In the genomic region with DNA sequence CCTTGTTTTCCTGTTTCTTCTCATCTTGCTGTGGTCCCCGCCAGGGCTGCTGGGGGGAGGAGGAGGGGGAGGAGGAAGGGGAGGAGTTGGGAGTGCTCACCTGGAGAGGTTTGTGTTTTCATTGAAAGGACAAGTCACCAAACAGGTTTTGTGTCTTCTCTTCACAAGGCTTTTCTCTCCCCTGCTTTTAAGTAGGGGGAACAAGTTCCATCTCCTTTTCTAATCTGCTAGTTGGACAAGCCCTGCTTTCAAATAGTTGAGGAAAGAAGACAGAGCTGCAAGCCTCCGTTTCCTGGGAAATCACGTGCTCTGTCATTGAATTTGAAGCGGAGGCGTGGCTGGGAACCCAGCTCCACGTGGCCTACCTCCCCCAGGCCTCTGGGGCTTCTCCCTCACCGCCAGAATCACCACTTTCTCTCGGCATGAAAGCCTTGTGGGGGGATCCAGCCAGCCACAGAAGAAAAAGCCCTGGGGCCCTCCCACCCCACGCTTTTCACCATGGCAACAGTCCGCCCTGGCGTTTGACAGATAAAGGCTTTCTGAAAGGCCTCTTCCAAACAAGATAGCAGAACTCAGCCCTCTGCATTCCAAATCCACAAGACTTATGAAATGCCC, we compare ENCODE assay signal across 8 cellular contexts. TPM values are rescaled to one million over a fixed set of nuclear protein-coding genes. Genes with fewer than 3 reads are reported as not detected.
DNase-seq lines count a peak whose midpoint lies in the region; ATAC-seq, FAIRE-seq and TF ChIP-seq lines count a peak whose summit lies in the region.

No MANE protein-coding gene starts in this region.

- no peaks in the 10 kb centered on the region for H3K9me3 ChIP-seq in NT2/D1 (ENCODE audit: insufficient read depth, low read length)

- H3K4me3 Mint-ChIP-seq in brain = peak overlapping the region; percentile 28 to 72 (median 64)

- H3K36me3 ChIP-seq in NT2/D1 (ENCODE audit: insufficient read depth, insufficient read length, low read length) = peaks cover 5% of the 10 kb centered on the region

- no peak for FAIRE-seq in GM19239 (lab: Jason Lieb, UNC)

- peaks cover 50% of the 10 kb centered on the region for H3K4me1 Mint-ChIP-seq in brain

- DNase-seq in GM19239 (ENCODE audit: insufficient read length, low spot score) (peak; percentile 29), NT2/D1 (ENCODE audit: low read depth, low spot score) (peak; percentile 72), kidney tubule cell (ENCODE audit: low spot score) (peak; percentile 82), HK-2 (ENCODE audit: unreplicated experiment) (no peak), GF-D8 (lab: John Stamatoyannopoulos, UW) (no peak)
- DNase-seq in stimulated activated CD8-positive, alpha-beta memory T cell treated with anti-CD3 and anti-CD28 coated beads, Interleukin-12 subunit alpha, Interleukin-12 subunit beta, amount 100 ng/mL, for 24 hours (ENCODE audit: extremely low read depth) = peak; percentile 34

- H3K9ac ChIP-seq in NT2/D1 (ENCODE audit: insufficient read length, low read depth) = peak overlapping the region; percentile 50

- H3K27me3 ChIP-seq in NT2/D1 (ENCODE audit: insufficient read depth, insufficient read length) = no peaks in the 10 kb centered on the region

- peaks cover 10% of the 10 kb centered on the region for H3K4me1 ChIP-seq in NT2/D1 (ENCODE audit: insufficient read depth, insufficient read length)

- TF ChIP-seq CTCF in brain (conservative IDR thresholded peaks at IDR 0.05) = no peak

- H3K36me3 Mint-ChIP-seq in brain = no peaks in the 10 kb centered on the region

- ATAC-seq in HG03354 (IDR thresholded peaks at IDR 0.05; ENCODE audit: poor library complexity, severe bottlenecking, unreplicated experiment) = no peak

- peak overlapping the region; percentile 51 to 96 (median 82) for H3K27ac Mint-ChIP-seq in brain

- peaks cover 4% of the 10 kb centered on the region for H3K27me3 Mint-ChIP-seq in brain

- H3K9me3 Mint-ChIP-seq in brain = no peaks in the 10 kb centered on the region

- H3K4me3 ChIP-seq in NT2/D1 (ENCODE audit: insufficient read length, low read depth) = no peak overlapping the region

RNA-seq across cellular contexts. Expression of gene PROSER2, which starts 51.5 kb away (rescaled TPM):
- polyA plus RNA-seq in brain (ENCODE audit: insufficient read depth, low read depth, low replicate concordance) = 0.63 TPM

Comparison
In these comparisons a context has a peak if more than half of its experiments do, and no peak if none do; other contexts are left out.
1. DNase-seq: peak in GM19239 (single experiment), NT2/D1 (single experiment), kidney tubule cell (single experiment) and stimulated activated CD8-positive, alpha-beta memory T cell treated with anti-CD3 and anti-CD28 coated beads, Interleukin-12 subunit alpha, Interleukin-12 subunit beta, amount 100 ng/mL, for 24 hours (single experiment); none in HK-2 (single experiment) and GF-D8 (single experiment).